ENCODE assay signal across 23 cellular contexts in the genomic region with DNA sequence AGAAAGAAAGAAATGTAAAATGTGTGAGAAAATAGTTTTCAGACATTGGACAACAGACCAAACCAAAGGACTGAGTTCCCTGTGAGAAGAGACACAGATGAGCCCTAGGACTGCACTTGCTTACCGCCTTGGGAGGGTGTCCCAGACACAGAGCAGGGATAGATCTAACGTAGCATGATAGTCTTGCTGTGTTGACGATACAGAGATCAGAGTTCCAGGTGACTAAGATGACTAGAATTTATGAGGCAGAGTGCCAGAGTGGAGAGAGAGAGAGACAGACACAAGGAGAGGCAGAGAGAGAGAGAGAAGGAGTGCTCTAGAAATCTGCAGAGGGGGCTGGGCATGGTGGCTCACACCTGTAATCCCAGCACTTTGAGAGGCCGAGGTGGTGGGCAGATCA.
DNase-seq lines count a peak whose midpoint lies in the region; FAIRE-seq and TF ChIP-seq lines count a peak whose summit lies in the region.
"Had no signal": no experiment of that assay in that cellular context is flagged by ENCODE, and none has a peak within 500 bp of the region (broad histone marks: within the 10 kb centered on the region; RNA-seq: fewer than 3 reads in every experiment).

No MANE protein-coding gene starts in this region.

- no peak overlapping the region for H4K8ac ChIP-seq in mesenchymal stem cell (ENCODE audit: low read length)

- H3K27ac ChIP-seq in mesenchymal stem cell (ENCODE audit: low read length, poor library complexity, severe bottlenecking): no peak overlapping the region
- H3K27ac ChIP-seq in suprapubic skin: no peak overlapping the region
- H3K27ac ChIP-seq: left lung, neutrophil had no signal

- no peak overlapping the region for H3K9ac ChIP-seq in mesenchymal stem cell (ENCODE audit: low read length)

- FAIRE-seq in D721Med (lab: Jason Lieb, UNC): no peak
- FAIRE-seq: frontal cortex had no signal

- no peak overlapping the region for H2AFZ ChIP-seq in mesenchymal stem cell (ENCODE audit: low read depth, low read length)
- H2AFZ ChIP-seq: GM23338 had no signal

- H3K23ac ChIP-seq in mesenchymal stem cell (ENCODE audit: low read length in 2 of 2): no peak overlapping the region

- H3K9me3 ChIP-seq in mesenchymal stem cell (ENCODE audit: control insufficient read depth, low read length): peaks cover 13% of the 10 kb centered on the region
- H3K9me3 ChIP-seq in suprapubic skin: no peaks in the 10 kb centered on the region
- H3K9me3 ChIP-seq: mucosa of descending colon, neutrophil had no signal

- H3K14ac ChIP-seq in mesenchymal stem cell (ENCODE audit: low read length in 2 of 2): peak overlapping the region in 1 of 2 experiments; percentile 83

- peaks cover 2% of the 10 kb centered on the region for H3K4me1 ChIP-seq in mesenchymal stem cell (ENCODE audit: control insufficient read depth, insufficient read depth, low read depth, low read length)
- H3K4me1 ChIP-seq in suprapubic skin: no peaks in the 10 kb centered on the region
- H3K4me1 ChIP-seq: left lung had no signal

- TF ChIP-seq CTCF in epithelial cell of esophagus (IDR thresholded peaks at IDR 0.05; ENCODE audit: insufficient read depth, low read depth, low read length, missing control alignments): no peak
- TF ChIP-seq CTCF in suprapubic skin (IDR thresholded peaks at IDR 0.05): no peak
- TF ChIP-seq CTCF in D721Med (IDR thresholded peaks at IDR 0.05; ENCODE audit: insufficient read depth, missing control alignments): no peak

- H3K4me2 ChIP-seq in mesenchymal stem cell (ENCODE audit: low read length, poor library complexity, severe bottlenecking): no peak overlapping the region
- H3K4me2 ChIP-seq: GM23338 had no signal

- H2AK5ac ChIP-seq in mesenchymal stem cell (ENCODE audit: low read length, severe bottlenecking): no peak overlapping the region

- H2BK15ac ChIP-seq in mesenchymal stem cell (ENCODE audit: low read depth, poor library complexity, severe bottlenecking): no peak overlapping the region

- H2BK120ac ChIP-seq in mesenchymal stem cell (ENCODE audit: low read depth, low read length): no peak overlapping the region

- H4K91ac ChIP-seq in mesenchymal stem cell (ENCODE audit: low read length): no peak overlapping the region

- H2BK12ac ChIP-seq in mesenchymal stem cell (ENCODE audit: low read length in 2 of 2): peak overlapping the region in 1 of 2 experiments; percentile 95

- H3K18ac ChIP-seq in mesenchymal stem cell (ENCODE audit: low read depth in 1 of 2, low read length in 2 of 2): peak overlapping the region in 1 of 2 experiments; percentile 68

- peak overlapping the region in 1 of 2 experiments; percentile 50 for H3K4ac ChIP-seq in mesenchymal stem cell (ENCODE audit: low read depth in 1 of 2, low read length in 2 of 2)

- H3K4me3 ChIP-seq in epithelial cell of esophagus (ENCODE audit: low read length): no peak overlapping the region
- H3K4me3 ChIP-seq in mesenchymal stem cell (ENCODE audit: insufficient read depth in 1 of 2, low read depth in 1 of 2, low read length in 2 of 2): no peak overlapping the region
- no peak overlapping the region for H3K4me3 ChIP-seq in suprapubic skin
- H3K4me3 ChIP-seq: GM23338, left lung, mucosa of descending colon had no signal

- H3K27me3 ChIP-seq in mesenchymal stem cell (ENCODE audit: control insufficient read depth in 1 of 2, insufficient read depth in 1 of 2, low read length in 2 of 2): no peaks in the 10 kb centered on the region
- no peaks in the 10 kb centered on the region for H3K27me3 ChIP-seq in suprapubic skin
- H3K27me3 ChIP-seq: left lung, neutrophil had no signal

- TF ChIP-seq POLR2A in suprapubic skin (IDR thresholded peaks at IDR 0.05): no peak

- H3K79me1 ChIP-seq in mesenchymal stem cell (replicated peaks; ENCODE audit: low read length, poor library complexity, severe bottlenecking): no peaks in the 10 kb centered on the region

- no peak overlapping the region for H2BK5ac ChIP-seq in mesenchymal stem cell (ENCODE audit: low read depth, low read length, poor library complexity, severe bottlenecking)

- H3K36me3 ChIP-seq in mesenchymal stem cell (ENCODE audit: control insufficient read depth in 1 of 2, insufficient read depth in 2 of 2, low read depth in 1 of 2, low read length in 2 of 2): no peaks in the 10 kb centered on the region
- no peaks in the 10 kb centered on the region for H3K36me3 ChIP-seq in suprapubic skin
- H3K36me3 ChIP-seq: left lung, neutrophil had no signal

- 65% methylated on average over 3 of the region's 4 CpGs for WGBS in mesenchymal stem cell
- 63% methylated on average over 4 of the region's 4 CpGs for WGBS in suprapubic skin

- DNase-seq in EL (peak; percentile 77), NCI-H460 (ENCODE audit: extremely low read depth, low read depth) (peak; percentile 12), epithelial cell of esophagus (ENCODE audit: low read depth) (peak; percentile 54), mesenchymal stem cell (peak; percentile 41), suprapubic skin (ENCODE audit: low spot score in 2 of 2) (no peak), NCI-H2081 (lab: John Stamatoyannopoulos, UW) (no peak), D721Med (ENCODE audit: insufficient read length, low spot score) (no peak)
- no peak for DNase-seq in stimulated activated CD4-positive, alpha-beta T cell treated with anti-CD3 and anti-CD28 coated beads, Interleukin-1b, Interleukin-23, amount 100 ng/mL, for 48 hours
- DNase-seq: activated B cell treated with CpG ODN at 0.5 μM for 24 hours; activated T-cell treated with anti-CD3 and anti-CD28 coated beads, Interleukin-2, amount 50 U/mL, for 48 hours; CD4-positive, alpha-beta T cell; central memory CD4-positive, alpha-beta T cell; DMS79 treated with DMSO at 0.1 percent for 48 hours; left lung; mucosa of descending colon; NCI-H2029 treated with DMSO at 0.1 percent for 48 hours; NCI-H524; SHP77; stimulated activated naive CD8-positive, alpha-beta T cell treated with anti-CD3 and anti-CD28 coated beads, Interleukin-15, Interleukin-2, amounts not matched to agents 100 U/mL and 50 U/mL, for 24 hours; T-helper 2 cell had no signal

- TF ChIP-seq EP300 in suprapubic skin (IDR thresholded peaks at IDR 0.05): no peak

Comparison
In these comparisons a context has a peak if more than half of its experiments do, and no peak if none do; other contexts are left out.
1. DNase-seq: peak in EL (single experiment), NCI-H460 (single experiment), epithelial cell of esophagus (single experiment) and mesenchymal stem cell (single experiment); none in suprapubic skin (0 of 2), stimulated activated CD4-positive, alpha-beta T cell treated with anti-CD3 and anti-CD28 coated beads, Interleukin-1b, Interleukin-23, amount 100 ng/mL, for 48 hours (single experiment), NCI-H2081 (0 of 2) and D721Med (single experiment).